In genomic region chr11:34147581-34147980, GRCh38 we compare ENCODE assay signal across 20 cellular contexts.
"Had no signal": no experiment of that assay in that cellular context is flagged by ENCODE, and none has a peak within 500 bp of the region (broad histone marks: within the 10 kb centered on the region; RNA-seq: fewer than 3 reads in every experiment).

No MANE protein-coding gene starts in this region.

- H3K9me3 ChIP-seq: esophagus muscularis mucosa, gastrocnemius medialis, left ventricle myocardium inferior, ovary, right lobe of liver, stomach, thoracic aorta, transverse colon had no signal

- ATAC-seq: gastrocnemius medialis; left cardiac atrium; naive thymus-derived CD4-positive, alpha-beta T cell; right lobe of liver had no signal

- H3K4me1 ChIP-seq: gastrocnemius medialis, right lobe of liver, stomach, transverse colon had no signal

- H3K4me3 ChIP-seq: esophagus muscularis mucosa, gastrocnemius medialis, left ventricle myocardium inferior, lung, ovary, right lobe of liver, skin epidermis, stomach, thoracic aorta, transverse colon had no signal

- DNase-seq: effector memory CD4-positive, alpha-beta T cell; gastrocnemius medialis; immature natural killer cell; left cardiac atrium; left ventricle myocardium inferior; mesendoderm; naive thymus-derived CD4-positive, alpha-beta T cell; nephron progenitor cell; nucleus accumbens; ovary; right lobe of liver; stimulated activated naive CD4-positive, alpha-beta T cell; stomach; substantia nigra; transverse colon had no signal

- H3K27me3 ChIP-seq: esophagus muscularis mucosa, gastrocnemius medialis, ovary, right lobe of liver, stomach, transverse colon had no signal

- H3K27ac ChIP-seq: epithelial cell of prostate, esophagus muscularis mucosa, gastrocnemius medialis, left ventricle myocardium inferior, ovary, right lobe of liver, skin epidermis, stomach, thoracic aorta, transverse colon had no signal
